ENCODE assay signal across 2 cellular contexts in genomic region chr3:172147113-172147818, GRCh38.
TF ChIP-seq lines count a peak whose summit lies in the region.

No MANE protein-coding gene starts in this region.

TF ChIP-seq in A549, 52 proteins besides CTCF, POLR2A, EP300 and RAD21:
- TF ChIP-seq CEBPB (IDR thresholded peaks at IDR 0.05) (no peak), RARB (CRISPR knock-in tag; IDR thresholded peaks at IDR 0.05) (no peak), MYC (IDR thresholded peaks at IDR 0.05; ENCODE audit: borderline replicate concordance, low read length) (no peak), CBX8 (IDR thresholded peaks at IDR 0.05) (no peak), PHF8 (IDR thresholded peaks at IDR 0.05; ENCODE audit: borderline replicate concordance, low read depth) (no peak), CBX2 (IDR thresholded peaks at IDR 0.05; ENCODE audit: borderline replicate concordance, low read depth) (no peak), ZSCAN20 (CRISPR knock-in tag; IDR thresholded peaks at IDR 0.05) (no peak), ZFP36 (IDR thresholded peaks at IDR 0.05; ENCODE audit: borderline replicate concordance, partially characterized antibody) (no peak), BHLHE40 (IDR thresholded peaks at IDR 0.05; ENCODE audit: low read depth, low read length) (no peak), POLR2AphosphoS2 (conservative IDR thresholded peaks at IDR 0.05; ENCODE audit: low read length) (no peak), KDM5A (IDR thresholded peaks at IDR 0.05) (no peak), ZC3H11A (IDR thresholded peaks at IDR 0.05) (no peak), KDM1A (IDR thresholded peaks at IDR 0.05; ENCODE audit: low read depth) (no peak)
- TF ChIP-seq, protein P1, sequence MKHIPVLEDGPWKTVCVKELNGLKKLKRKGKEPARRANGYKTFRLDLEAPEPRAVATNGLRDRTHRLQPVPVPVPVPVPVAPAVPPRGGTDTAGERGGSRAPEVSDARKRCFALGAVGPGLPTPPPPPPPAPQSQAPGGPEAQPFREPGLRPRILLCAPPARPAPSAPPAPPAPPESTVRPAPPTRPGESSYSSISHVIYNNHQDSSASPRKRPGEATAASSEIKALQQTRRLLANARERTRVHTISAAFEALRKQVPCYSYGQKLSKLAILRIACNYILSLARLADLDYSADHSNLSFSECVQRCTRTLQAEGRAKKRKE (CRISPR knock-in tag; IDR thresholded peaks at IDR 0.05; ENCODE audit: low read depth): no peak

TF ChIP-seq in IMR-90, 13 proteins besides CTCF, POLR2A, EP300 and RAD21:
- TF ChIP-seq RCOR1 (IDR thresholded peaks at IDR 0.05; ENCODE audit: insufficient replicate concordance, low read length) (no peak), MAZ (IDR thresholded peaks at IDR 0.05; ENCODE audit: borderline replicate concordance, low read depth, low read length) (no peak), SMC3 (IDR thresholded peaks at IDR 0.05; ENCODE audit: low read depth, low read length) (no peak), CEBPB (IDR thresholded peaks at IDR 0.05; ENCODE audit: low read depth, low read length) (no peak), NFE2L2 (IDR thresholded peaks at IDR 0.05; ENCODE audit: low read depth, low read length) (no peak), CHD1 (IDR thresholded peaks at IDR 0.05; ENCODE audit: low read depth, low read length) (no peak), BHLHE40 (IDR thresholded peaks at IDR 0.05; ENCODE audit: low read depth, low read length) (no peak), RFX5 (IDR thresholded peaks at IDR 0.05; ENCODE audit: low read depth, low read length) (no peak), MXI1 (IDR thresholded peaks at IDR 0.05; ENCODE audit: borderline replicate concordance, low read depth, low read length) (no peak), MAFK (IDR thresholded peaks at IDR 0.05; ENCODE audit: low read depth, low read length) (no peak), FOS (IDR thresholded peaks at IDR 0.05; ENCODE audit: low read depth, low read length) (no peak)
- TF ChIP-seq, protein P2, sequence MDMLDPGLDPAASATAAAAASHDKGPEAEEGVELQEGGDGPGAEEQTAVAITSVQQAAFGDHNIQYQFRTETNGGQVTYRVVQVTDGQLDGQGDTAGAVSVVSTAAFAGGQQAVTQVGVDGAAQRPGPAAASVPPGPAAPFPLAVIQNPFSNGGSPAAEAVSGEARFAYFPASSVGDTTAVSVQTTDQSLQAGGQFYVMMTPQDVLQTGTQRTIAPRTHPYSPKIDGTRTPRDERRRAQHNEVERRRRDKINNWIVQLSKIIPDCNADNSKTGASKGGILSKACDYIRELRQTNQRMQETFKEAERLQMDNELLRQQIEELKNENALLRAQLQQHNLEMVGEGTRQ (IDR thresholded peaks at IDR 0.05; ENCODE audit: low read depth, low read length): no peak
- TF ChIP-seq, protein P3, sequence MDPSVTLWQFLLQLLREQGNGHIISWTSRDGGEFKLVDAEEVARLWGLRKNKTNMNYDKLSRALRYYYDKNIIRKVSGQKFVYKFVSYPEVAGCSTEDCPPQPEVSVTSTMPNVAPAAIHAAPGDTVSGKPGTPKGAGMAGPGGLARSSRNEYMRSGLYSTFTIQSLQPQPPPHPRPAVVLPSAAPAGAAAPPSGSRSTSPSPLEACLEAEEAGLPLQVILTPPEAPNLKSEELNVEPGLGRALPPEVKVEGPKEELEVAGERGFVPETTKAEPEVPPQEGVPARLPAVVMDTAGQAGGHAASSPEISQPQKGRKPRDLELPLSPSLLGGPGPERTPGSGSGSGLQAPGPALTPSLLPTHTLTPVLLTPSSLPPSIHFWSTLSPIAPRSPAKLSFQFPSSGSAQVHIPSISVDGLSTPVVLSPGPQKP (IDR thresholded peaks at IDR 0.05; ENCODE audit: borderline replicate concordance, low read depth, low read length): no peak
